Comparison of ENCODE assay signal across 1 cellular context in genomic region chr18:74597662-74598349, GRCh38.
TF ChIP-seq lines count a peak whose summit lies in the region.

A gene with protein sequence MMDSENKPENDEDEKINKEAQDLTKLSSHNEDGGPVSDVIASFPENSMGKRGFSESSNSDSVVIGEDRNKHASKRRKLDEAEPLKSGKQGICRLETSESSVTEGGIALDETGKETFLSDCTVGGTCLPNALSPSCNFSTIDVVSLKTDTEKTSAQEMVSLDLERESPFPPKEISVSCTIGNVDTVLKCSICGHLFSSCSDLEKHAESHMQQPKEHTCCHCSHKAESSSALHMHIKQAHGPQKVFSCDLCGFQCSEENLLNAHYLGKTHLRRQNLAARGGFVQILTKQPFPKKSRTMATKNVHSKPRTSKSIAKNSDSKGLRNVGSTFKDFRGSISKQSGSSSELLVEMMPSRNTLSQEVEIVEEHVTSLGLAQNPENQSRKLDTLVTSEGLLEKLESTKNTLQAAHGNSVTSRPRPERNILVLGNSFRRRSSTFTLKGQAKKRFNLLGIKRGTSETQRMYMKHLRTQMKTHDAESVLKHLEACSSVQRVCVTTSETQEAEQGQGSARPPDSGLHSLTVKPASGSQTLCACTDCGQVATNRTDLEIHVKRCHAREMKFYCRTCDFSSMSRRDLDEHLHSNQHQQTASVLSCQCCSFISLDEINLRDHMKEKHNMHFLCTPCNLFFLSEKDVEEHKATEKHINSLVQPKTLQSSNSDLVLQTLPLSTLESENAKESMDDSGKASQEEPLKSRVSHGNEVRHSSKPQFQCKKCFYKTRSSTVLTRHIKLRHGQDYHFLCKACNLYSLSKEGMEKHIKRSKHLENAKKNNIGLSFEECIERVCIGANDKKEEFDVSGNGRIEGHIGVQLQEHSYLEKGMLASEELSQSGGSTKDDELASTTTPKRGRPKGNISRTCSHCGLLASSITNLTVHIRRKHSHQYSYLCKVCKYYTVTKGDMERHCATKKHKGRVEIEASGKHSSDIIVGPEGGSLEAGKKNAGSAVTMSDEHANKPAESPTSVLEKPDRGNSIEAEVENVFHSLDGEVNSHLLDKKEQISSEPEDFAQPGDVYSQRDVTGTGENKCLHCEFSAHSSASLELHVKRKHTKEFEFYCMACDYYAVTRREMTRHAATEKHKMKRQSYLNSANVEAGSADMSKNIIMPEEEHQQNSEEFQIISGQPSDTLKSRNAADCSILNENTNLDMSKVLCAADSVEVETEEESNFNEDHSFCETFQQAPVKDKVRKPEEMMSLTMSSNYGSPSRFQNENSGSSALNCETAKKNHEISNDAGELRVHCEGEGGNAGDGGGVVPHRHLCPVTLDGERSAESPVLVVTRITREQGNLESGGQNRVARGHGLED (N-terminal part only) (plus strand): TSS chr18:74597870. CDS start chr18:74631020, 33,150 bp downstream.

TF ChIP-seq in K562, 482 proteins besides CTCF, POLR2A, EP300 and RAD21 (continued from another document and continues in another):
- TF ChIP-seq, protein P1, sequence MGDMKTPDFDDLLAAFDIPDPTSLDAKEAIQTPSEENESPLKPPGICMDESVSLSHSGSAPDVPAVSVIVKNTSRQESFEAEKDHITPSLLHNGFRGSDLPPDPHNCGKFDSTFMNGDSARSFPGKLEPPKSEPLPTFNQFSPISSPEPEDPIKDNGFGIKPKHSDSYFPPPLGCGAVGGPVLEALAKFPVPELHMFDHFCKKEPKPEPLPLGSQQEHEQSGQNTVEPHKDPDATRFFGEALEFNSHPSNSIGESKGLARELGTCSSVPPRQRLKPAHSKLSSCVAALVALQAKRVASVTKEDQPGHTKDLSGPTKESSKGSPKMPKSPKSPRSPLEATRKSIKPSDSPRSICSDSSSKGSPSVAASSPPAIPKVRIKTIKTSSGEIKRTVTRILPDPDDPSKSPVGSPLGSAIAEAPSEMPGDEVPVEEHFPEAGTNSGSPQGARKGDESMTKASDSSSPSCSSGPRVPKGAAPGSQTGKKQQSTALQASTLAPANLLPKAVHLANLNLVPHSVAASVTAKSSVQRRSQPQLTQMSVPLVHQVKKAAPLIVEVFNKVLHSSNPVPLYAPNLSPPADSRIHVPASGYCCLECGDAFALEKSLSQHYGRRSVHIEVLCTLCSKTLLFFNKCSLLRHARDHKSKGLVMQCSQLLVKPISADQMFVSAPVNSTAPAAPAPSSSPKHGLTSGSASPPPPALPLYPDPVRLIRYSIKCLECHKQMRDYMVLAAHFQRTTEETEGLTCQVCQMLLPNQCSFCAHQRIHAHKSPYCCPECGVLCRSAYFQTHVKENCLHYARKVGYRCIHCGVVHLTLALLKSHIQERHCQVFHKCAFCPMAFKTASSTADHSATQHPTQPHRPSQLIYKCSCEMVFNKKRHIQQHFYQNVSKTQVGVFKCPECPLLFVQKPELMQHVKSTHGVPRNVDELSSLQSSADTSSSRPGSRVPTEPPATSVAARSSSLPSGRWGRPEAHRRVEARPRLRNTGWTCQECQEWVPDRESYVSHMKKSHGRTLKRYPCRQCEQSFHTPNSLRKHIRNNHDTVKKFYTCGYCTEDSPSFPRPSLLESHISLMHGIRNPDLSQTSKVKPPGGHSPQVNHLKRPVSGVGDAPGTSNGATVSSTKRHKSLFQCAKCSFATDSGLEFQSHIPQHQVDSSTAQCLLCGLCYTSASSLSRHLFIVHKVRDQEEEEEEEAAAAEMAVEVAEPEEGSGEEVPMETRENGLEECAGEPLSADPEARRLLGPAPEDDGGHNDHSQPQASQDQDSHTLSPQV (IDR thresholded peaks at IDR 0.05): no peak
- peak; percentile 80; the same call in 1 of the 2 replicates for TF ChIP-seq MTA3 (IDR thresholded peaks at IDR 0.05; ENCODE audit: borderline replicate concordance)
- TF ChIP-seq BDP1 (IDR thresholded peaks at IDR 0.05; ENCODE audit: insufficient read depth, insufficient read length): no peak
- TF ChIP-seq ZMIZ1 (IDR thresholded peaks at IDR 0.05; ENCODE audit: low read depth in 2 of 2, low read length in 2 of 2): no peak
- TF ChIP-seq SETDB1 (IDR thresholded peaks at IDR 0.05; ENCODE audit: low read length): no peak
- no peak for TF ChIP-seq SLC30A9 (CRISPR knock-in tag; IDR thresholded peaks at IDR 0.05)
- no peak for TF ChIP-seq RBM34 (IDR thresholded peaks at IDR 0.05; ENCODE audit: borderline replicate concordance, insufficient read depth, low read length)
- no peak for TF ChIP-seq E2F1 (CRISPR knock-in tag; IDR thresholded peaks at IDR 0.05)
- no peak for TF ChIP-seq CREB5 (CRISPR knock-in tag; IDR thresholded peaks at IDR 0.05)
- no peak for TF ChIP-seq LARP7 (IDR thresholded peaks at IDR 0.05)
- no peak for TF ChIP-seq SREBF1 (IDR thresholded peaks at IDR 0.05; ENCODE audit: borderline replicate concordance, low read depth, low read length)
- no peak for TF ChIP-seq MED1 (CRISPR knock-in tag; IDR thresholded peaks at IDR 0.05; ENCODE audit: borderline replicate concordance)
- TF ChIP-seq CREM (IDR thresholded peaks at IDR 0.05; ENCODE audit: low read depth): peak; percentile 2; the same call in 1 of the 2 replicates
- TF ChIP-seq HDAC8 (tag; IDR thresholded peaks at IDR 0.05): no peak
- TF ChIP-seq CREBBP (IDR thresholded peaks at IDR 0.05; ENCODE audit: low read depth, low read length): no peak
- TF ChIP-seq CHD2 (IDR thresholded peaks at IDR 0.05; ENCODE audit: low read depth, low read length): no peak
- TF ChIP-seq PTTG1 (tag; IDR thresholded peaks at IDR 0.05; ENCODE audit: low read depth): no peak
- TF ChIP-seq ZKSCAN1 (IDR thresholded peaks at IDR 0.05; ENCODE audit: low read depth, low read length): no peak
- no peak for TF ChIP-seq ARID3B (CRISPR knock-in tag; IDR thresholded peaks at IDR 0.05; ENCODE audit: borderline replicate concordance)
- no peak for TF ChIP-seq ZNF398 (CRISPR knock-in tag; IDR thresholded peaks at IDR 0.05)
- 0 out of 2 replicates have a peak, but pooled peaks have one; percentile 9 for TF ChIP-seq GMEB1 (CRISPR knock-in tag; IDR thresholded peaks at IDR 0.05)
- no peak for TF ChIP-seq NR1H2 (CRISPR knock-in tag; IDR thresholded peaks at IDR 0.05)
- no peak for TF ChIP-seq XRCC3 (IDR thresholded peaks at IDR 0.05)
- no peak for TF ChIP-seq ZNF354B (CRISPR knock-in tag; IDR thresholded peaks at IDR 0.05)
- no peak for TF ChIP-seq BCOR (IDR thresholded peaks at IDR 0.05)
- TF ChIP-seq PML (IDR thresholded peaks at IDR 0.05; ENCODE audit: low read length): no peak
- TF ChIP-seq ZNF3 (CRISPR knock-in tag; IDR thresholded peaks at IDR 0.05): no peak
- no peak for TF ChIP-seq GTF2A2 (tag; IDR thresholded peaks at IDR 0.05)
- no peak for TF ChIP-seq FOXP4 (CRISPR knock-in tag; IDR thresholded peaks at IDR 0.05; ENCODE audit: borderline replicate concordance)
- TF ChIP-seq ZNF384 (IDR thresholded peaks at IDR 0.05; ENCODE audit: low read depth, low read length): no peak
- no peak for TF ChIP-seq BCL6 (CRISPR knock-in tag; IDR thresholded peaks at IDR 0.05)
- TF ChIP-seq OTX1 (CRISPR knock-in tag; IDR thresholded peaks at IDR 0.05): no peak
- no peak for TF ChIP-seq ZSCAN32 (CRISPR knock-in tag; IDR thresholded peaks at IDR 0.05)
- TF ChIP-seq HMGN3 (IDR thresholded peaks at IDR 0.05; ENCODE audit: borderline replicate concordance, extremely low read depth, insufficient read length, low read depth, low read length): no peak
- no peak for TF ChIP-seq ZNF311 (CRISPR knock-in tag; IDR thresholded peaks at IDR 0.05)
- no peak for TF ChIP-seq KDM4B (IDR thresholded peaks at IDR 0.05; ENCODE audit: borderline replicate concordance in 2 of 2, low read depth in 1 of 2)
- TF ChIP-seq YY1 (IDR thresholded peaks at IDR 0.05; ENCODE audit: borderline replicate concordance in 1 of 3, control insufficient read depth in 1 of 3, extremely low read depth in 1 of 3, insufficient read depth in 3 of 3, insufficient read length in 1 of 3, insufficient replicate concordance in 2 of 3, low read depth in 1 of 3, low read length in 2 of 3): no peak
